ENCODE assay signal across 1 cellular context in the genomic region with DNA sequence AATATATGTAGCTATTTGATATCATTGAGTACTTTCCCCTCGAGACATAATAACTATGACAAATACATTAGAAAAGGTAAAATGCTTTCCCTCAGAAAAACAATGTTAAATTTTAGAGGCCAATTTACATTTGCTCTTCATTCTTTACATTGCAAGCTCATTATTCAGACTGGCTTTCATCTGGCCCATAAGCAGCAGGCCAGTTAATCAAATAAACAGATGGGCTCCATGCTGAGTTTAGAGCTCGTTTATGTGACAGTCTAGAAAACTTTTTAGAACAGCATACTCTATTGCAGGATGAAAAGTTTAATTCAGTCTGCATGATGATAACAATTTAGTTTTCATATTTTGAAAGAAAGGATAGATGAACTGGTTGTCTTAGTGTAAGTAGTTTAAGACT.
TF ChIP-seq lines count a peak whose summit lies in the region.

No MANE protein-coding gene starts in this region.

TF ChIP-seq in SK-N-SH treated with all-trans-retinoic acid at 6 μM for 48 hours, 23 proteins besides CTCF, POLR2A, EP300 and RAD21 (continued from another document):
- TF ChIP-seq, protein P1, sequence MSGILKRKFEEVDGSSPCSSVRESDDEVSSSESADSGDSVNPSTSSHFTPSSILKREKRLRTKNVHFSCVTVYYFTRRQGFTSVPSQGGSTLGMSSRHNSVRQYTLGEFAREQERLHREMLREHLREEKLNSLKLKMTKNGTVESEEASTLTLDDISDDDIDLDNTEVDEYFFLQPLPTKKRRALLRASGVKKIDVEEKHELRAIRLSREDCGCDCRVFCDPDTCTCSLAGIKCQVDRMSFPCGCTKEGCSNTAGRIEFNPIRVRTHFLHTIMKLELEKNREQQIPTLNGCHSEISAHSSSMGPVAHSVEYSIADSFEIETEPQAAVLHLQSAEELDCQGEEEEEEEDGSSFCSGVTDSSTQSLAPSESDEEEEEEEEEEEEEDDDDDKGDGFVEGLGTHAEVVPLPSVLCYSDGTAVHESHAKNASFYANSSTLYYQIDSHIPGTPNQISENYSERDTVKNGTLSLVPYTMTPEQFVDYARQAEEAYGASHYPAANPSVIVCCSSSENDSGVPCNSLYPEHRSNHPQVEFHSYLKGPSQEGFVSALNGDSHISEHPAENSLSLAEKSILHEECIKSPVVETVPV (CRISPR knock-in tag; IDR thresholded peaks at IDR 0.05), result no peak
- no peak for TF ChIP-seq GLIS3 (CRISPR knock-in tag; IDR thresholded peaks at IDR 0.05)
- TF ChIP-seq ARNTL (CRISPR knock-in tag; IDR thresholded peaks at IDR 0.05; ENCODE audit: borderline replicate concordance, low read depth), result no peak
- TF ChIP-seq TOX (CRISPR knock-in tag; IDR thresholded peaks at IDR 0.05; ENCODE audit: borderline replicate concordance), result no peak
- TF ChIP-seq TCF4 (CRISPR knock-in tag; IDR thresholded peaks at IDR 0.05; ENCODE audit: borderline replicate concordance), result no peak
- TF ChIP-seq ZC3H10 (CRISPR knock-in tag; IDR thresholded peaks at IDR 0.05), result no peak
- TF ChIP-seq ISL1 (CRISPR knock-in tag; IDR thresholded peaks at IDR 0.05), result no peak
